ENCODE assay signal across 1 cellular context in genomic region chr9:655875-656274, GRCh38.
TF ChIP-seq lines count a peak whose summit lies in the region.

No MANE protein-coding gene starts in this region.

TF ChIP-seq in HEK293T, 16 proteins besides CTCF, POLR2A, EP300 and RAD21 (continued from another document):
- TF ChIP-seq HDGF (IDR thresholded peaks at IDR 0.05; ENCODE audit: borderline replicate concordance) (no peak), LEF1 (IDR thresholded peaks at IDR 0.05; ENCODE audit: borderline replicate concordance) (no peak), NFRKB (IDR thresholded peaks at IDR 0.05) (no peak), FOXA1 (IDR thresholded peaks at IDR 0.05) (no peak), SUZ12 (IDR thresholded peaks at IDR 0.05) (no peak), SP1 (IDR thresholded peaks at IDR 0.05) (no peak), ZNF384 (IDR thresholded peaks at IDR 0.05) (no peak), BHLHE40 (IDR thresholded peaks at IDR 0.05; ENCODE audit: borderline replicate concordance) (no peak)
